ENCODE assay signal across 9 cellular contexts in the genomic region with DNA sequence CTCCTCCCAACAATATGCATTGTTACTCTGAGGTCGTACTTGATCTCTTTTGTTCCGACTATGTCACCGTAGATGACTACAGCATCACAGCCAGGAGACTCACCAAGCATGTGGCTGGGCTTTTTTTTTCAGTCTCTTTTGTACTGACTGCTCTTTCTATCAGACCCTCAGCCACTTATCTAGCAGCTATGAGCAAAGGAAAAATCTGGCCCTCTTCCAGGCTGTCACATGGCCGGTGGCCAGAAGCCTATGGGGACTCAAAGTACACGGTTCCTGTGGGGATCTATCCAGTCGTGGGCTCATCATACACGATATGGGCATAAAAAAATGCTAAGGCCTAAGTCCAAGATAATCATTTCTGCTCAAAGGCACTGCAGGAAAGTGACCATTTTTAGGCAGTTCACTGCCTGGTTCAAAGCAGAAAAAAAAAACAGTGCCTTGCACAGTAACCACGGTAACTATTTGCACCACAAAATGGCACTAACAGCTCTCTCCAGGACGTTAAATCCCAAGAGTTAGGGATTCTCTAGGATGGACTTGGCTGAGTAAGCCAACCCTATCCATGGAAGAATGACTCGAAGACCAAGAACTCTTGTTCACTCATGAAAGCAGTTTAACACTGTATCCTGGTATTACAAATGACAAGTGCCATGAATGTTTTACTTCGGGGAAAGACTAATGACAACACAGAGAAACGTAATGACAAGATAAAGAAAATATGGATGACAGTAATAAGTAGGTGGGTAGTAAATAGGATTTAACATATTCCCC. TPM values are rescaled to one million over a fixed set of nuclear protein-coding genes. Genes with fewer than 3 reads are reported as not detected.
DNase-seq lines count a peak whose midpoint lies in the region; ATAC-seq and TF ChIP-seq lines count a peak whose summit lies in the region.
"Had no signal": no experiment of that assay in that cellular context is flagged by ENCODE, and none has a peak within 500 bp of the region (broad histone marks: within the 10 kb centered on the region; RNA-seq: fewer than 3 reads in every experiment).

No MANE protein-coding gene starts in this region.

- TF ChIP-seq POLR2A in stomach (IDR thresholded peaks at IDR 0.05): no peak

- H3K36me3 ChIP-seq in stomach (no peaks in the 10 kb centered on the region), colonic mucosa (no peaks in the 10 kb centered on the region)

- H3K27ac ChIP-seq in stomach: no peak overlapping the region
- H3K27ac ChIP-seq in colonic mucosa: no peak overlapping the region
- H3K27ac ChIP-seq: KMS-11 had no signal

- H3K4me1 ChIP-seq in stomach: peaks cover 0 to 5% (median 3%) of the 10 kb centered on the region in 4 donors
- H3K4me1 ChIP-seq in colonic mucosa: no peaks in the 10 kb centered on the region

- H3K9me3 ChIP-seq in stomach (no peaks in the 10 kb centered on the region), colonic mucosa (no peaks in the 10 kb centered on the region)

- H3K27me3 ChIP-seq in stomach (no peaks in the 10 kb centered on the region), colonic mucosa (no peaks in the 10 kb centered on the region)

- DNase-seq in NCI-H1105 treated with DMSO at 0.1 percent for 48 hours (lab: John Stamatoyannopoulos, UW) (peak; percentile 85), SHP77 (lab: John Stamatoyannopoulos, UW) (peak; percentile 78 to 85), Right ventricle myocardium superior (peak; percentile 67), stomach (peak; percentile 45), colonic mucosa (no peak)
- DNase-seq in stimulated activated CD4-positive, alpha-beta T cell treated with anti-CD3 and anti-CD28 coated beads, Interleukin-1b, Interleukin-23, amount 100 ng/mL, for 48 hours: no peak
- DNase-seq: GOT3 had no signal

- peak; percentile 89 for ATAC-seq in Right ventricle myocardium superior (ENCODE audit: poor library complexity)
- no peak for ATAC-seq in HG02798 (IDR thresholded peaks at IDR 0.05; ENCODE audit: poor library complexity, unreplicated experiment)

- intact Hi-C loops in Right ventricle myocardium superior (cut with DNase I): no loop called here
- intact Hi-C loops in stomach (cut with DNase I; ENCODE audit: low total_unique reads): no loop called here
- intact Hi-C loops in colonic mucosa (cut with DNase I): no loop called here

- WGBS in stomach, 5 donors: 40 to 56% (median 46%) methylated on average over 12 of the region's 12 CpGs

- H3K9ac ChIP-seq in colonic mucosa (ENCODE audit: low read depth in 2 of 2, low read length in 2 of 2): no peak overlapping the region
- H3K9ac ChIP-seq: KMS-11 had no signal

- no peak for TF ChIP-seq CTCF in stomach (IDR thresholded peaks at IDR 0.05)
- TF ChIP-seq CTCF in colonic mucosa (IDR thresholded peaks at IDR 0.05): no peak

- no peak for TF ChIP-seq EP300 in stomach (IDR thresholded peaks at IDR 0.05)

- H3K4me3 ChIP-seq in stomach (no peak overlapping the region), colonic mucosa (no peak overlapping the region)

RNA-seq across cellular contexts. Expression of a gene that starts 50.3 kb away (rescaled TPM):
- total RNA-seq in Right ventricle myocardium superior: 15.1 TPM
- total RNA-seq in stomach: 10 to 100 TPM; 11.7 to 77.9 (median 30.7) TPM
- 1 to 10 TPM; 7.5 to 7.9 (median 7.6) TPM for polyA plus RNA-seq in stomach
- 10 to 100 TPM; 10.9 to 25.0 TPM for total RNA-seq in colonic mucosa

Comparison
In these comparisons a context has a peak if more than half of its experiments do, and no peak if none do; other contexts are left out.
1. DNase-seq: peak in NCI-H1105 treated with DMSO at 0.1 percent for 48 hours (single experiment), SHP77 (2 of 2), Right ventricle myocardium superior (single experiment) and stomach (single experiment); none in stimulated activated CD4-positive, alpha-beta T cell treated with anti-CD3 and anti-CD28 coated beads, Interleukin-1b, Interleukin-23, amount 100 ng/mL, for 48 hours (single experiment) and colonic mucosa (single experiment).